Comparison of ENCODE assay signal across 1 cellular context in the genomic region with DNA sequence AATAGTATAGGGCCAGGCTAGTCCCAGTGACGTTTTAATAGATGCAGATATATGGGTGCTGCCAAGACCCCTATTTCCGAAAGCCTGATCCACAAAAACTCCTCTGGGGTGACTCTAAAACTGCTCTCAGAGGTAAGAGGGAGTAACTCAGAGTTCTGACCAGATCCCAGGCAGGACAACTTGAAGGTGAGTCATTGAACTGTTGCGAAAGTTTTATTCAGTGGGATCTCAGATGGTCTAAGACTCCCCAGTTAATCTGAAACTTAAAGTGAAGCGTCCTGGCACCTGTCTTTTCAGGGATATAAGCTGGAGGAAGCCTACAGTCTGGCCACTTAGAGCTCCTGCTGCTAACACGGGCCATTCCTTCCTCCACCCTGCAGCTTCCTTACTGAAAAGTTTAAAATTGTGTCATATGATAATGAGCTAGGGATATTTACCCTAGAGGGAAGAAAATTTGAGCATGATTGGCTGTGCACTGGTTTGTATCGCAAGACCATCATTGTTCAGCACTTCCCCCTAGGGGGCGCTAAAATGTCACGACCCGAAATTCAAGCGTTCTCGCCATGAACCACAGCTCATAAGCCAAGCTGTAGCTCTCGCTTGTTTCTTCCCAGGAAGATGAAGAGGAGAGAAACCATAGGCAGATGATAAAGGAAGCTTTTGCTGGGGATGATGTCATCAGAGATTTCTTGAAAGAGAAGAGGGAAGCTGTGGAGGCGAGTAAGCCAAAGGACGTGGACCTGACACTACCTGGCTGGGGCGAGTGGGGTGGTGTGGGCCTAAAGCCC.
TF ChIP-seq lines count a peak whose summit lies in the region.

No MANE protein-coding gene starts in this region.

TF ChIP-seq in GM23338, 12 proteins besides CTCF, POLR2A, EP300 and RAD21 (continued from another document):
- TF ChIP-seq NANOG (IDR thresholded peaks at IDR 0.05; ENCODE audit: borderline replicate concordance) (no peak), ZNF331 (CRISPR knock-in tag; IDR thresholded peaks at IDR 0.05; ENCODE audit: low read depth) (no peak), ETS1 (IDR thresholded peaks at IDR 0.05) (no peak)
